Comparison of ENCODE assay signal across 9 cellular contexts in the genomic region with DNA sequence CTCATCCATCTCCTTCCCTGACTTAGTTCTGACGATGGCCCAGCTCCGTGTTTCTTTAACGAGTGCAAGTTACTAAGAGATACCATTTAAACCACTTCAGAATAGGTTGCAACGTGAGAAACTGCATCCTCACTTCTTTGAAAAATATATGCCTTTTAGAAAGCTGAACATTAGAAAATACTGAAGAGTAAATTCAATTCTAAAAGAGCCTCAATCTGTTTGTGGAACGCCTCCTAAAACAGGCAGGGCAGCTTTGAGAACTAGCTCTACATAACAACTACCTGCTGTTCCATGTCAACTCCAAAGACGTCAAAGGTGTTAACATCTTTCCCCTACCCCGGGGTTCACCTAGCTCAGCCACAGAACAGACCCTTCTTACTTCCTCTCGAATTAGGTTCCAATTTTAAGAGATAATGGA. TPM values are rescaled to one million over a fixed set of nuclear protein-coding genes. Genes with fewer than 3 reads are reported as not detected.
A peak's percentile ranks its signal among the peaks of the same experiment; 100 is the strongest.
DNase-seq lines count a peak whose midpoint lies in the region; ATAC-seq and TF ChIP-seq lines count a peak whose summit lies in the region.
"Had no signal": no experiment of that assay in that cellular context is flagged by ENCODE, and none has a peak within 500 bp of the region (broad histone marks: within the 10 kb centered on the region; RNA-seq: fewer than 3 reads in every experiment).

No MANE protein-coding gene starts in this region.

- H3K4me1 Mint-ChIP-seq in activated CD4-positive, alpha-beta memory T cell treated with anti-CD3 and anti-CD28 coated beads for 36 hours (ENCODE audit: low read depth), result peaks cover 32% of the 10 kb centered on the region

- intact Hi-C loops in activated CD4-positive, alpha-beta memory T cell treated with anti-CD3 and anti-CD28 coated beads for 36 hours (cut with micrococcal nuclease), result loop anchor here (5.0 to 10.0 kb wide), 2 partner anchors 167 to 401 kb away; partner anchors contain the start of gene RASSF8

- H3K27me3 Mint-ChIP-seq in activated CD4-positive, alpha-beta memory T cell treated with anti-CD3 and anti-CD28 coated beads for 36 hours, result peaks cover 69% of the 10 kb centered on the region

- no peaks in the 10 kb centered on the region for H4K20me1 ChIP-seq in smooth muscle cell (ENCODE audit: low read depth)

- no peak overlapping the region for H2AFZ ChIP-seq in smooth muscle cell (ENCODE audit: low read depth)

- no peaks in the 10 kb centered on the region for H3K9me3 ChIP-seq in smooth muscle cell (replicated peaks; ENCODE audit: low read depth)

- no peak overlapping the region for H3K9ac ChIP-seq in smooth muscle cell (ENCODE audit: low read depth)

- H3F3A ChIP-seq in smooth muscle cell (ENCODE audit: low read depth), result peaks cover 9% of the 10 kb centered on the region

- no peak for DNase-seq in HFF-Myc (ENCODE audit: extremely low read depth, low read depth)
- DNase-seq in activated CD4-positive, alpha-beta memory T cell treated with anti-CD3 and anti-CD28 coated beads for 36 hours, result no peak
- peak; percentile 64 for DNase-seq in globus pallidus (ENCODE audit: low spot score)
- DNase-seq in smooth muscle cell (lab: John Stamatoyannopoulos, UW; ENCODE audit: unreplicated experiment), result no peak
- DNase-seq in NCI-H82 (lab: John Stamatoyannopoulos, UW), result no peak

- WGBS in smooth muscle cell (ENCODE audit: low lambda C conversion rate), result 38% methylated on average over 8 of the region's 8 CpGs

- H3K36me3 ChIP-seq in smooth muscle cell (ENCODE audit: low read depth), result no peaks in the 10 kb centered on the region

- peaks cover 2% of the 10 kb centered on the region for H3K4me1 ChIP-seq in smooth muscle cell (ENCODE audit: low read depth)

- H3K4me2 ChIP-seq in smooth muscle cell, result peak overlapping the region; percentile 93

- H3K27ac ChIP-seq in smooth muscle cell (ENCODE audit: low read depth), result no peak overlapping the region

- no peaks in the 10 kb centered on the region for H3K9me3 Mint-ChIP-seq in activated CD4-positive, alpha-beta memory T cell treated with anti-CD3 and anti-CD28 coated beads for 36 hours

- H3K27ac Mint-ChIP-seq in activated CD4-positive, alpha-beta memory T cell treated with anti-CD3 and anti-CD28 coated beads for 36 hours, result no peak overlapping the region

- H3K4me3 Mint-ChIP-seq in activated CD4-positive, alpha-beta memory T cell treated with anti-CD3 and anti-CD28 coated beads for 36 hours, result peak overlapping the region; percentile 35

- no peaks in the 10 kb centered on the region for H3K36me3 Mint-ChIP-seq in activated CD4-positive, alpha-beta memory T cell treated with anti-CD3 and anti-CD28 coated beads for 36 hours

- CTCF ChIA-PET in activated CD4-positive, alpha-beta memory T cell treated with anti-CD3 and anti-CD28 coated beads for 36 hours (lab: Charles Lee), result interaction anchor here (1.0 to 3.8 kb wide), 2 partner anchors 24 to 531 kb away, joined by 3 to 12 read pairs; no protein-coding TSS in a partner anchor

- peak overlapping the region; percentile 61 for H3K4me3 ChIP-seq in HFF-Myc (replicated peaks; ENCODE audit: low read depth, low read length)
- H3K4me3 ChIP-seq in smooth muscle cell, result peak overlapping the region; percentile 83

- no peak for TF ChIP-seq CTCF in HFF-Myc (IDR thresholded peaks at IDR 0.05; ENCODE audit: low read depth, low read length, missing control alignments)
- TF ChIP-seq CTCF in smooth muscle cell (IDR thresholded peaks at IDR 0.05; ENCODE audit: borderline replicate concordance, insufficient read depth, poor library complexity, severe bottlenecking), result no peak

- peaks cover 3% of the 10 kb centered on the region for H3K27me3 ChIP-seq in smooth muscle cell (ENCODE audit: low read depth)

- no peaks in the 10 kb centered on the region for H3K79me2 ChIP-seq in smooth muscle cell (ENCODE audit: low read depth)

- POLR2A ChIA-PET in activated CD4-positive, alpha-beta memory T cell treated with anti-CD3 and anti-CD28 coated beads for 36 hours (lab: Charles Lee), result no interaction called here

- ATAC-seq in GM18861 (IDR thresholded peaks at IDR 0.05; ENCODE audit: unreplicated experiment), result no peak
- ATAC-seq in GM21390 (IDR thresholded peaks at IDR 0.05; ENCODE audit: unreplicated experiment), result no peak
- ATAC-seq in GM19455 (IDR thresholded peaks at IDR 0.05; ENCODE audit: unreplicated experiment), result no peak

RNA-seq across cellular contexts. Expression of gene BHLHE41, which starts 3.5 kb away (rescaled TPM):
- not detected for total RNA-seq in activated CD4-positive, alpha-beta memory T cell treated with anti-CD3 and anti-CD28 coated beads for 36 hours
- total RNA-seq in smooth muscle cell, result 4.4 and 6.0 TPM in 2 replicates
- polyA plus RNA-seq in smooth muscle cell, result 10.3 and 10.6 TPM in 2 replicates
- total RNA-seq: T-helper 1 cell treated with Interleukin-12 subunit alpha and Interleukin-12 subunit beta and Interleukin-4 antibody, amounts not matched to agents 30 ng/mL and 1 ng/mL, for 36 hours had no signal
